ENCODE assay signal across 18 cellular contexts in genomic region chr14:67423424-67423823, GRCh38.
"Had no signal": no experiment of that assay in that cellular context is flagged by ENCODE, and none has a peak within 500 bp of the region (broad histone marks: within the 10 kb centered on the region; RNA-seq: fewer than 3 reads in every experiment).

No MANE protein-coding gene starts in this region.

- FAIRE-seq: frontal cortex had no signal

- H3K27me3 ChIP-seq: adrenal gland had no signal

- H3K4me3 ChIP-seq: adrenal gland, heart right ventricle, left lung, mucosa of descending colon, smooth muscle cell, transverse colon had no signal

- ATAC-seq: heart right ventricle; left lung; mucosa of descending colon; naive thymus-derived CD8-positive, alpha-beta T cell; right cardiac atrium; WTC11 had no signal

- H3K27ac ChIP-seq: adrenal gland, heart right ventricle, left lung, neutrophil, transverse colon had no signal

- H3K4me2 ChIP-seq: smooth muscle cell had no signal

- H3K36me3 ChIP-seq: adrenal gland, heart right ventricle, left lung, neutrophil, transverse colon had no signal

- DNase-seq: activated CD4-positive, alpha-beta T cell treated with anti-CD3 and anti-CD28 coated beads, Interleukin-2, amount 10 ng/mL, durations not matched to agents 24 days and 14 days; activated CD8-positive, alpha-beta memory T cell treated with anti-CD3 and anti-CD28 coated beads for 24 hours; activated naive CD4-positive, alpha-beta T cell treated with anti-CD3 and anti-CD28 coated beads, Interleukin-2, amount 50 U/mL, for 16 hours; adrenal gland; effector memory CD4-positive, alpha-beta T cell; heart right ventricle; islet precursor cell; left lung; mucosa of descending colon; naive thymus-derived CD8-positive, alpha-beta T cell; right cardiac atrium; stimulated activated CD4-positive, alpha-beta T cell treated with anti-CD3 and anti-CD28 coated beads, Interleukin-1b, Interleukin-23, amount 100 ng/mL, for 48 hours; stimulated activated naive B cell treated with anti-CD40 and anti-IgM and Interleukin-4, amounts not matched to agents 10 μg/mL and 1 μg/mL and 100 μg/mL, for 72 hours; transverse colon had no signal

- H3K9me3 ChIP-seq: adrenal gland, heart right ventricle, left lung, mucosa of descending colon, neutrophil, transverse colon had no signal
